14 cellular contexts compared by ENCODE assay signal in genomic region chr20:8432435-8433148, GRCh38.
DNase-seq lines count a peak whose midpoint lies in the region; ATAC-seq, FAIRE-seq and TF ChIP-seq lines count a peak whose summit lies in the region.
"Had no signal": no experiment of that assay in that cellular context is flagged by ENCODE, and none has a peak within 500 bp of the region (broad histone marks: within the 10 kb centered on the region; RNA-seq: fewer than 3 reads in every experiment).

No MANE protein-coding gene starts in this region.

- TF ChIP-seq POLR2A in spleen (IDR thresholded peaks at IDR 0.05) (no peak), GM12892 (IDR thresholded peaks at IDR 0.05; ENCODE audit: low read depth, low read length) (no peak)

- H3K4me1 ChIP-seq in spleen, result peaks cover 0 to 68% (median 11%) of the 10 kb centered on the region in 6 donors
- H3K4me1 ChIP-seq: Caco-2, foreskin keratinocyte had no signal

- no peaks in the 10 kb centered on the region for H3K9me3 ChIP-seq in WERI-Rb-1 (ENCODE audit: severe bottlenecking)
- H3K9me3 ChIP-seq in spleen, result no peaks in the 10 kb centered on the region
- H3K9me3 ChIP-seq in T-helper 17 cell (ENCODE audit: control insufficient read depth, low read length, poor library complexity, severe bottlenecking), result no peaks in the 10 kb centered on the region
- H3K9me3 ChIP-seq: Caco-2 had no signal

- H3K4me1 Mint-ChIP-seq in T-helper 17 cell, result no peaks in the 10 kb centered on the region
- H3K4me1 Mint-ChIP-seq: naive thymus-derived CD4-positive, alpha-beta T cell had no signal

- H3K27me3 ChIP-seq in WERI-Rb-1 (ENCODE audit: insufficient read depth, low read depth, severe bottlenecking) (no peaks in the 10 kb centered on the region), spleen (replicated peaks in 1 of 7) (no peaks in the 10 kb centered on the region)
- H3K27me3 ChIP-seq: foreskin keratinocyte had no signal

- H3K27ac ChIP-seq in WERI-Rb-1 (peak overlapping the region; percentile 8), spleen (peak overlapping the region in 6 of 8 donors; percentile 44 to 88 (median 74))
- H3K27ac ChIP-seq: foreskin keratinocyte had no signal

- no peaks in the 10 kb centered on the region for H3K36me3 Mint-ChIP-seq in T-helper 17 cell (ENCODE audit: low read depth)
- H3K36me3 Mint-ChIP-seq: naive thymus-derived CD4-positive, alpha-beta T cell had no signal

- WGBS in spleen, 5 donors, result 55 to 81% (median 69%) methylated on average over 7 of the region's 7 CpGs

- peak; percentile 65 for DNase-seq in NCI-H2171 treated with DMSO at 0.1 percent for 48 hours (lab: John Stamatoyannopoulos, UW)
- no peak for DNase-seq in NCI-H2171 (lab: John Stamatoyannopoulos, UW)
- DNase-seq in WERI-Rb-1, result no peak
- DNase-seq in kidney glomerular epithelial cell (lab: John Stamatoyannopoulos, UW), result peak; percentile 77
- DNase-seq in spleen, result no peak
- DNase-seq in T-helper 17 cell, result no peak
- no peak for DNase-seq in GM12892 (ENCODE audit: insufficient read length)
- DNase-seq: Caco-2; effector memory CD4-positive, alpha-beta T cell; foreskin keratinocyte; naive thymus-derived CD4-positive, alpha-beta T cell had no signal

- H3K4me3 Mint-ChIP-seq in T-helper 17 cell, result no peak overlapping the region
- H3K4me3 Mint-ChIP-seq: H9; naive thymus-derived CD4-positive, alpha-beta T cell had no signal

- TF ChIP-seq CTCF in WERI-Rb-1 (IDR thresholded peaks at IDR 0.05; ENCODE audit: low read depth, low read length), result no peak
- no peak for TF ChIP-seq CTCF in spleen (IDR thresholded peaks at IDR 0.05 in 8 of 11, conservative IDR thresholded peaks at IDR 0.05 in 3 of 11)

- H3K4me3 ChIP-seq in WERI-Rb-1 (ENCODE audit: low read depth, low read length), result no peak overlapping the region
- no peak overlapping the region for H3K4me3 ChIP-seq in spleen

- ATAC-seq in T-helper 17 cell (no peak), HG02588 (IDR thresholded peaks at IDR 0.05; ENCODE audit: unreplicated experiment) (no peak)
- ATAC-seq: foreskin keratinocyte; naive thymus-derived CD4-positive, alpha-beta T cell; Panc1 had no signal

- no peaks in the 10 kb centered on the region for H3K27me3 Mint-ChIP-seq in T-helper 17 cell

- H3K27ac Mint-ChIP-seq in T-helper 17 cell, result no peak overlapping the region
- H3K27ac Mint-ChIP-seq: H9; naive thymus-derived CD4-positive, alpha-beta T cell had no signal

- no peak for FAIRE-seq in GM12892 (lab: Jason Lieb, UNC)

- intact Hi-C loops in spleen (cut with DNase I; ENCODE audit: low total_unique reads), result no loop called here

- H3K36me3 ChIP-seq in WERI-Rb-1, result no peaks in the 10 kb centered on the region
- no peaks in the 10 kb centered on the region for H3K36me3 ChIP-seq in spleen

Comparison
In these comparisons a context has a peak if more than half of its experiments do, and no peak if none do; other contexts are left out.
1. DNase-seq: peak in NCI-H2171 treated with DMSO at 0.1 percent for 48 hours (single experiment) and kidney glomerular epithelial cell (single experiment); none in NCI-H2171 (single experiment), WERI-Rb-1 (single experiment), spleen (single experiment), T-helper 17 cell (0 of 3) and GM12892 (single experiment).